In genomic region chr13:36453518-36453917, GRCh38 we compare ENCODE assay signal across 9 cellular contexts.
DNase-seq lines count a peak whose midpoint lies in the region; ATAC-seq and TF ChIP-seq lines count a peak whose summit lies in the region.
"Had no signal": no experiment of that assay in that cellular context is flagged by ENCODE, and none has a peak within 500 bp of the region (broad histone marks: within the 10 kb centered on the region; RNA-seq: fewer than 3 reads in every experiment).

No MANE protein-coding gene starts in this region.

- no peak overlapping the region for H3K27ac ChIP-seq in VCaP
- H3K27ac ChIP-seq: thoracic aorta had no signal

- ATAC-seq in GM21423 (IDR thresholded peaks at IDR 0.05; ENCODE audit: unreplicated experiment) (no peak), GM18867 (IDR thresholded peaks at IDR 0.05; ENCODE audit: unreplicated experiment) (no peak)

- DNase-seq in AG20443 (ENCODE audit: low spot score) (peak; percentile 12), Kasumi-1 (lab: John Stamatoyannopoulos, UW) (peak; percentile 12 to 28), iPS-NIHi11 (ENCODE audit: low spot score) (peak; percentile 37), EL (no peak), kidney glomerular epithelial cell (lab: John Stamatoyannopoulos, UW) (no peak)

- peak; percentile 74 for TF ChIP-seq CTCF in VCaP (conservative IDR thresholded peaks at IDR 0.05)

Comparison
In these comparisons a context has a peak if more than half of its experiments do, and no peak if none do; other contexts are left out.
1. DNase-seq: peak in AG20443 (single experiment), Kasumi-1 (2 of 2) and iPS-NIHi11 (single experiment); none in EL (single experiment) and kidney glomerular epithelial cell (single experiment).